1 cellular context compared by ENCODE assay signal in genomic region chr12:105457026-105457425, GRCh38.
TF ChIP-seq lines count a peak whose summit lies in the region.

No MANE protein-coding gene starts in this region.

TF ChIP-seq in IMR-90, 13 proteins besides CTCF, POLR2A, EP300 and RAD21 (continued from another document):
- TF ChIP-seq ELK1 (IDR thresholded peaks at IDR 0.05; ENCODE audit: borderline replicate concordance, low read depth, low read length) (no peak), RFX5 (IDR thresholded peaks at IDR 0.05; ENCODE audit: low read depth, low read length) (no peak), BHLHE40 (IDR thresholded peaks at IDR 0.05; ENCODE audit: low read depth, low read length) (no peak), MAZ (IDR thresholded peaks at IDR 0.05; ENCODE audit: borderline replicate concordance, low read depth, low read length) (no peak)
